ENCODE assay signal across 8 cellular contexts in the genomic region with DNA sequence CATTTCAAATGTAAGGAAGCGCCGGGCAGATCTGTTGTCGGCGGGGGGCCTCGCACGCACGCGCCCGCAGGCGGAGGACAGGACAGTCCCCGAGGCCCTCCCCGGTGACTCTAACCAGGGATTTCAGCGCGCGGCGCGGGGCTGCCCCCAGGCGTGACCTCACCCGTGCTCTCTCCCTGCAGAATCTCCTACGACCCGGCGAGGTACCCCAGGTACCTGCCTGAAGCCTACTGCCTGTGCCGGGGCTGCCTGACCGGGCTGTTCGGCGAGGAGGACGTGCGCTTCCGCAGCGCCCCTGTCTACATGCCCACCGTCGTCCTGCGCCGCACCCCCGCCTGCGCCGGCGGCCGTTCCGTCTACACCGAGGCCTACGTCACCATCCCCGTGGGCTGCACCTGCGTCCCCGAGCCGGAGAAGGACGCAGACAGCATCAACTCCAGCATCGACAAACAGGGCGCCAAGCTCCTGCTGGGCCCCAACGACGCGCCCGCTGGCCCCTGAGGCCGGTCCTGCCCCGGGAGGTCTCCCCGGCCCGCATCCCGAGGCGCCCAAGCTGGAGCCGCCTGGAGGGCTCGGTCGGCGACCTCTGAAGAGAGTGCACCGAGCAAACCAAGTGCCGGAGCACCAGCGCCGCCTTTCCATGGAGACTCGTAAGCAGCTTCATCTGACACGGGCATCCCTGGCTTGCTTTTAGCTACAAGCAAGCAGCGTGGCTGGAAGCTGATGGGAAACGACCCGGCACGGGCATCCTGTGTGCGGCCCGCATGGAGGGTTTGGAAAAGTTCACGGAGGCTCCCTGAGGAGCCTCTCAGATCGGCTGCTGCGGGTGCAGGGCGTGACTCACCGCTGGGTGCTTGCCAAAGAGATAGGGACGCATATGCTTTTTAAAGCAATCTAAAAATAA. TPM values are rescaled to one million over a fixed set of nuclear protein-coding genes. Genes with fewer than 3 reads are reported as not detected.
DNase-seq lines count a peak whose midpoint lies in the region; ATAC-seq, FAIRE-seq and TF ChIP-seq lines count a peak whose summit lies in the region.

No MANE protein-coding gene starts in this region.

- CTCF ChIA-PET in AG04450 (lab: Charles Lee) (interaction anchor here (0.5 to 2.6 kb wide), 6 partner anchors 9 to 640 kb away, joined by 4 to 12 read pairs (median 7); a partner anchor contains a TSS), GM12878 (lab: Yijun Ruan, JAX) (interaction anchor here (1.8 kb wide), 1 partner anchor 10 kb away, joined by 5 read pairs; no protein-coding TSS in a partner anchor)

- H3K4me2 ChIP-seq in GM12878 (ENCODE audit: control insufficient read depth, insufficient read depth) (peak overlapping the region; percentile 54), smooth muscle cell (peak overlapping the region; percentile 90)

- H4K20me1 ChIP-seq in GM12878 (ENCODE audit: control insufficient read depth, insufficient read depth) (no peaks in the 10 kb centered on the region), smooth muscle cell (ENCODE audit: low read depth) (no peaks in the 10 kb centered on the region)

- TF ChIP-seq CTCF in AG04450 (IDR thresholded peaks at IDR 0.05; ENCODE audit: low read depth, low read length) (no peak), GM12878 (IDR thresholded peaks at IDR 0.05 in 2 of 3, conservative IDR thresholded peaks at IDR 0.05 in 1 of 3; ENCODE audit: control insufficient read depth in 2 of 3, extremely low read depth in 1 of 3, insufficient read depth in 1 of 3, low read depth in 3 of 3, low read length in 3 of 3) (no peak), smooth muscle cell (IDR thresholded peaks at IDR 0.05; ENCODE audit: borderline replicate concordance, insufficient read depth, poor library complexity, severe bottlenecking) (no peak)

- no peaks in the 10 kb centered on the region for H3K4me1 ChIP-seq in GM12878 (ENCODE audit: control insufficient read depth, insufficient read depth, low read length)
- peaks cover 7% of the 10 kb centered on the region for H3K4me1 ChIP-seq in smooth muscle cell (ENCODE audit: low read depth)

- no peak for FAIRE-seq in GM12878 (lab: Jason Lieb, UNC)

- H3K9me3 ChIP-seq in AG04450 (ENCODE audit: control insufficient read depth, insufficient read depth, low read length): no peaks in the 10 kb centered on the region; the same call in 1 of the 2 replicates
- H3K9me3 ChIP-seq in GM12878 (replicated peaks; ENCODE audit: control insufficient read depth, insufficient read depth, low read length): no peaks in the 10 kb centered on the region
- no peaks in the 10 kb centered on the region for H3K9me3 ChIP-seq in smooth muscle cell (replicated peaks; ENCODE audit: low read depth)

- H3F3A ChIP-seq in smooth muscle cell (ENCODE audit: low read depth): no peaks in the 10 kb centered on the region

- TF ChIP-seq RAD21 in GM12878 (IDR thresholded peaks at IDR 0.05; ENCODE audit: insufficient read depth, low read depth, low read length): no peak

- 35% methylated on average over 64 of the region's 81 CpGs for WGBS in GM12878 (ENCODE audit: insufficient coverage, insufficient replicate concordance, low lambda C conversion rate, missing lambda C conversion rate)
- WGBS in smooth muscle cell (ENCODE audit: low lambda C conversion rate): 11% methylated on average over 81 of the region's 81 CpGs

- RAD21 ChIA-PET in GM12878 (lab: Charles Lee; ENCODE audit: unreplicated experiment): no interaction called here

- no peak overlapping the region for H3K9ac ChIP-seq in GM12878 (ENCODE audit: control insufficient read depth, insufficient read depth, low read length)
- no peak overlapping the region for H3K9ac ChIP-seq in smooth muscle cell (ENCODE audit: low read depth)

- SMC1A ChIA-PET in GM12878 (lab: Charles Lee; ENCODE audit: uncharacterized antibody, unreplicated experiment): no interaction called here

- peak overlapping the region; percentile 37 for H2AFZ ChIP-seq in GM12878 (ENCODE audit: control insufficient read depth, low read depth, low read length)
- no peak overlapping the region for H2AFZ ChIP-seq in smooth muscle cell (ENCODE audit: low read depth)

- peaks cover 6% of the 10 kb centered on the region for H3K27me3 ChIP-seq in AG04450 (ENCODE audit: control insufficient read depth, insufficient read depth, low read length)
- peaks cover 0 to 3% of the 10 kb centered on the region in 2 experiments; a peak in 3 of 4 replicates for H3K27me3 ChIP-seq in GM12878 (replicated peaks in 1 of 2; ENCODE audit: control insufficient read depth in 2 of 2, insufficient read depth in 2 of 2, low read length in 1 of 2)
- H3K27me3 ChIP-seq in smooth muscle cell (ENCODE audit: low read depth): peaks cover 24% of the 10 kb centered on the region

- no peak overlapping the region for H3K27ac ChIP-seq in AG04450 (ENCODE audit: low read depth, low read length)
- no peak overlapping the region for H3K27ac ChIP-seq in GM12878 (ENCODE audit: control insufficient read depth, insufficient read depth)
- no peak overlapping the region for H3K27ac ChIP-seq in smooth muscle cell (ENCODE audit: low read depth)

- H3K4me3 ChIP-seq in AG04450 (ENCODE audit: low read depth, low read length) (peak overlapping the region; percentile 45), GM12878 (no peak overlapping the region; the same call in 1 of the 2 replicates), iPS-11a (ENCODE audit: low read depth, low read length) (peak overlapping the region; percentile 35), smooth muscle cell (peak overlapping the region; percentile 45)

- no peaks in the 10 kb centered on the region for H3K79me2 ChIP-seq in GM12878 (ENCODE audit: control insufficient read depth, insufficient read depth, low read length)
- no peaks in the 10 kb centered on the region for H3K79me2 ChIP-seq in smooth muscle cell (ENCODE audit: low read depth)

- in situ Hi-C loops in GM12878 (cut with MboI): no loop called here

- BruUV-seq in GM12878 (replicated peaks; lab: Mats Ljungman, UMichigan): no TSS peak

- ATAC-seq in HG03432 (IDR thresholded peaks at IDR 0.05; ENCODE audit: unreplicated experiment): peak; percentile 48
- ATAC-seq in GM12878: no peak
- no peak for ATAC-seq in GM18520 (IDR thresholded peaks at IDR 0.05; ENCODE audit: unreplicated experiment)
- no peak for ATAC-seq in HG03095 (IDR thresholded peaks at IDR 0.05; ENCODE audit: unreplicated experiment)

- intact Hi-C loops in GM12878 (cut with micrococcal nuclease; ENCODE audit: unreplicated experiment): no loop called here

- DNase-seq in AG04450 (ENCODE audit: low read depth, low spot score): peak; percentile 24
- no peak for DNase-seq in GM12878 (ENCODE audit: low read depth, low spot score)
- DNase-seq in smooth muscle cell (lab: John Stamatoyannopoulos, UW; ENCODE audit: unreplicated experiment): no peak
- DNase-seq in stimulated activated naive CD4-positive, alpha-beta T cell treated with Interleukin-2 at 50 U/mL for 16 hours (lab: John Stamatoyannopoulos, UW): no peak

- TF ChIP-seq EP300 in GM12878 (IDR thresholded peaks at IDR 0.05; ENCODE audit: borderline replicate concordance in 1 of 2, control insufficient read depth in 1 of 2, low read depth in 2 of 2, low read length in 2 of 2): no peak

- POLR2A ChIA-PET in AG04450 (lab: Yijun Ruan, JAX): interaction anchor here (0.6 kb wide), 1 partner anchor 882 kb away, joined by 3 read pairs; no protein-coding TSS in a partner anchor
- POLR2A ChIA-PET in GM12878 (lab: Charles Lee): no interaction called here

- H3K36me3 ChIP-seq in GM12878 (ENCODE audit: control insufficient read depth in 2 of 2, insufficient read depth in 2 of 2, low read length in 1 of 2) (no peaks in the 10 kb centered on the region), smooth muscle cell (ENCODE audit: low read depth) (no peaks in the 10 kb centered on the region)

- TF ChIP-seq POLR2A in GM12878 (IDR thresholded peaks at IDR 0.05; ENCODE audit: low read depth, low read length): no peak

RNA-seq across cellular contexts. Expression of a gene that starts 18.2 kb away (rescaled TPM):
- polyA plus RNA-seq in AG04450 (2011; rRNA removed) (3.0 and 3.2 TPM in 2 replicates), GM12878 (2011; rRNA removed) (0.03 and 0.06 TPM in 2 replicates), GM12878 (2014; fragmentation: Illumina TruSeq; extraction: Trizol) (0.18 TPM in 1 of 2 replicates, not detected in the other), GM12878 (2014; fragmentation: Nextera tagmentation; extraction: Ambion mirVana) (1 to 10 TPM in 1 of 2 experiments, under 1 TPM in 1; 0.61 to 1.6 TPM), GM12878 (2014; rRNA removed) (0.49 and 0.80 TPM in 2 replicates), GM12878 (2016; fragmentation: Nextera tagmentation; extraction: Ambion mirVana) (under 1 TPM; 0.17 to 0.32 TPM), smooth muscle cell (6.5 and 7.0 TPM in 2 replicates)
- polyA minus RNA-seq in AG04450 (2011; rRNA and poly(A)+ RNA removed): 0.39 and 0.46 TPM in 2 replicates
- not detected in 2 replicates for total RNA-seq in GM12878 (2013; cell fraction: nucleolus; rRNA removed)
- total RNA-seq in GM12878 (2014; rRNA removed) (0.16 and 0.34 TPM in 2 replicates), GM12878 (2014; rRNA removed; fragmentation: Illumina TruSeq; extraction: Trizol) (0.09 and 0.18 TPM in 2 replicates), GM12878 (2021) (0.11 and 0.56 TPM in 2 replicates), smooth muscle cell (2.4 and 4.1 TPM in 2 replicates)
- polyA plus RNA-seq in GM12878 (2011; ENCODE audit: low read depth): 0.49 TPM
- 0.03 and 0.07 TPM in 2 replicates for polyA plus RNA-seq in GM12878 (2011; cell fraction: cytosol; rRNA removed)
- polyA plus RNA-seq in GM12878 (2011; cell fraction: nucleus; rRNA removed): not detected in 2 replicates
- polyA plus RNA-seq in GM12878 (2012): 0.45 and 0.49 TPM in 2 replicates
- polyA minus RNA-seq in GM12878 (2011; rRNA and poly(A)+ RNA removed): not detected in 2 replicates
- not detected in 2 replicates for polyA minus RNA-seq in GM12878 (2011; cell fraction: cytosol; rRNA and poly(A)+ RNA removed)
- polyA minus RNA-seq in GM12878 (2011; cell fraction: nucleus; rRNA and poly(A)+ RNA removed): not detected in 2 replicates

RNA-seq across cellular contexts. Expression of a gene that starts 52.1 kb away (rescaled TPM):
- polyA plus RNA-seq in AG04450 (2011; rRNA removed) (14.7 and 19.5 TPM in 2 replicates), GM12878 (2011; rRNA removed) (7.9 and 11.9 TPM in 2 replicates), GM12878 (2014; fragmentation: Illumina TruSeq; extraction: Trizol) (7.9 and 10.3 TPM in 2 replicates), GM12878 (2014; fragmentation: Nextera tagmentation; extraction: Ambion mirVana) (10 to 100 TPM; 42.8 to 44.5 TPM), GM12878 (2014; rRNA removed) (10.5 and 10.9 TPM in 2 replicates), GM12878 (2016; fragmentation: Nextera tagmentation; extraction: Ambion mirVana) (10 to 100 TPM; 29.4 to 30.3 TPM), smooth muscle cell (14.6 and 15.0 TPM in 2 replicates)
- 7.3 and 8.8 TPM in 2 replicates for polyA minus RNA-seq in AG04450 (2011; rRNA and poly(A)+ RNA removed)
- 23.8 and 25.1 TPM in 2 replicates for total RNA-seq in GM12878 (2013; cell fraction: nucleolus; rRNA removed)
- total RNA-seq in GM12878 (2014; rRNA removed) (9.3 and 9.8 TPM in 2 replicates), GM12878 (2014; rRNA removed; fragmentation: Illumina TruSeq; extraction: Trizol) (10.0 and 11.5 TPM in 2 replicates), GM12878 (2021) (8.1 and 9.5 TPM in 2 replicates), smooth muscle cell (7.4 and 17.3 TPM in 2 replicates)
- 12.6 TPM for polyA plus RNA-seq in GM12878 (2011; ENCODE audit: low read depth)
- polyA plus RNA-seq in GM12878 (2011; cell fraction: cytosol; rRNA removed): 4.3 and 5.8 TPM in 2 replicates
- polyA plus RNA-seq in GM12878 (2011; cell fraction: nucleus; rRNA removed): 3.5 and 3.7 TPM in 2 replicates
- polyA plus RNA-seq in GM12878 (2012): 10.6 and 11.2 TPM in 2 replicates
- 5.7 and 6.6 TPM in 2 replicates for polyA minus RNA-seq in GM12878 (2011; rRNA and poly(A)+ RNA removed)
- 1.6 and 2.9 TPM in 2 replicates for polyA minus RNA-seq in GM12878 (2011; cell fraction: cytosol; rRNA and poly(A)+ RNA removed)
- polyA minus RNA-seq in GM12878 (2011; cell fraction: nucleus; rRNA and poly(A)+ RNA removed): 1.3 and 2.2 TPM in 2 replicates
